2 cellular contexts compared by ENCODE assay signal in the genomic region with DNA sequence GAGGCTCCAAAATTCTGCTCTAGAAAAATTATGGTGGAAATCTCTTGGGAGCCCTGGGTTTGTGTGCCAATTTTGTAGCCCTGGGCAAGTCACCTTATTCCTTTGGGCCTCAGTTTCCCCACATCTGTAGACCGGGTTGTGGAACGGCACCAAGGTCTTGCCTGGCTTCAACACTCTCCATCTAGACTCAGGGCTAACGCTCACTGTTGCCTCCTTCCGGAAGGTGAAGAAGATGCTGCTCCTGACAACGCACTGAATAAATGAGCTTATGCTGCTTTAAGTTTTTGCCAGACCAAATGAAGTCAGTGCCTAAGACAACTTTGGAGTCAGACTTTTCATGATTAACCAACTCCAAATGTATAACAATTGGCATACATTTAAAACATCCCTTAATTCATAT.
TF ChIP-seq lines count a peak whose summit lies in the region.

No MANE protein-coding gene starts in this region.

TF ChIP-seq in SK-N-SH treated with all-trans-retinoic acid at 6 μM for 48 hours, 23 proteins besides CTCF, POLR2A, EP300 and RAD21 (continued from another document):
- TF ChIP-seq, protein P1, sequence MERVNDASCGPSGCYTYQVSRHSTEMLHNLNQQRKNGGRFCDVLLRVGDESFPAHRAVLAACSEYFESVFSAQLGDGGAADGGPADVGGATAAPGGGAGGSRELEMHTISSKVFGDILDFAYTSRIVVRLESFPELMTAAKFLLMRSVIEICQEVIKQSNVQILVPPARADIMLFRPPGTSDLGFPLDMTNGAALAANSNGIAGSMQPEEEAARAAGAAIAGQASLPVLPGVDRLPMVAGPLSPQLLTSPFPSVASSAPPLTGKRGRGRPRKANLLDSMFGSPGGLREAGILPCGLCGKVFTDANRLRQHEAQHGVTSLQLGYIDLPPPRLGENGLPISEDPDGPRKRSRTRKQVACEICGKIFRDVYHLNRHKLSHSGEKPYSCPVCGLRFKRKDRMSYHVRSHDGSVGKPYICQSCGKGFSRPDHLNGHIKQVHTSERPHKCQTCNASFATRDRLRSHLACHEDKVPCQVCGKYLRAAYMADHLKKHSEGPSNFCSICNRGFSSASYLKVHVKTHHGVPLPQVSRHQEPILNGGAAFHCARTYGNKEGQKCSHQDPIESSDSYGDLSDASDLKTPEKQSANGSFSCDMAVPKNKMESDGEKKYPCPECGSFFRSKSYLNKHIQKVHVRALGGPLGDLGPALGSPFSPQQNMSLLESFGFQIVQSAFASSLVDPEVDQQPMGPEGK (CRISPR knock-in tag; IDR thresholded peaks at IDR 0.05; ENCODE audit: borderline replicate concordance) = no peak
- TF ChIP-seq, protein P2, sequence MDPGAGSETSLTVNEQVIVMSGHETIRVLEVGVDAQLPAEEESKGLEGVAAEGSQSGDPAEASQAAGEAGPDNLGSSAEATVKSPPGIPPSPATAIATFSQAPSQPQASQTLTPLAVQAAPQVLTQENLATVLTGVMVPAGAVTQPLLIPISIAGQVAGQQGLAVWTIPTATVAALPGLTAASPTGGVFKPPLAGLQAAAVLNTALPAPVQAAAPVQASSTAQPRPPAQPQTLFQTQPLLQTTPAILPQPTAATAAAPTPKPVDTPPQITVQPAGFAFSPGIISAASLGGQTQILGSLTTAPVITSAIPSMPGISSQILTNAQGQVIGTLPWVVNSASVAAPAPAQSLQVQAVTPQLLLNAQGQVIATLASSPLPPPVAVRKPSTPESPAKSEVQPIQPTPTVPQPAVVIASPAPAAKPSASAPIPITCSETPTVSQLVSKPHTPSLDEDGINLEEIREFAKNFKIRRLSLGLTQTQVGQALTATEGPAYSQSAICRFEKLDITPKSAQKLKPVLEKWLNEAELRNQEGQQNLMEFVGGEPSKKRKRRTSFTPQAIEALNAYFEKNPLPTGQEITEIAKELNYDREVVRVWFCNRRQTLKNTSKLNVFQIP (CRISPR knock-in tag; IDR thresholded peaks at IDR 0.05; ENCODE audit: borderline replicate concordance, low read depth) = no peak
- TF ChIP-seq BACH2 (CRISPR knock-in tag; IDR thresholded peaks at IDR 0.05; ENCODE audit: borderline replicate concordance) = no peak
- no peak for TF ChIP-seq ESRRG (CRISPR knock-in tag; IDR thresholded peaks at IDR 0.05)
- TF ChIP-seq ARNTL (CRISPR knock-in tag; IDR thresholded peaks at IDR 0.05; ENCODE audit: borderline replicate concordance, low read depth) = no peak
- TF ChIP-seq PPARA (CRISPR knock-in tag; IDR thresholded peaks at IDR 0.05; ENCODE audit: borderline replicate concordance) = no peak
- TF ChIP-seq ZNF565 (CRISPR knock-in tag; conservative IDR thresholded peaks at IDR 0.05; ENCODE audit: low read depth) = no peak
- no peak for TF ChIP-seq GLIS3 (CRISPR knock-in tag; IDR thresholded peaks at IDR 0.05)
- TF ChIP-seq OSR1 (CRISPR knock-in tag; IDR thresholded peaks at IDR 0.05) = no peak

TF ChIP-seq in HepG2, 621 proteins besides CTCF, POLR2A, EP300 and RAD21 (continued from another document):
- TF ChIP-seq, protein P3, sequence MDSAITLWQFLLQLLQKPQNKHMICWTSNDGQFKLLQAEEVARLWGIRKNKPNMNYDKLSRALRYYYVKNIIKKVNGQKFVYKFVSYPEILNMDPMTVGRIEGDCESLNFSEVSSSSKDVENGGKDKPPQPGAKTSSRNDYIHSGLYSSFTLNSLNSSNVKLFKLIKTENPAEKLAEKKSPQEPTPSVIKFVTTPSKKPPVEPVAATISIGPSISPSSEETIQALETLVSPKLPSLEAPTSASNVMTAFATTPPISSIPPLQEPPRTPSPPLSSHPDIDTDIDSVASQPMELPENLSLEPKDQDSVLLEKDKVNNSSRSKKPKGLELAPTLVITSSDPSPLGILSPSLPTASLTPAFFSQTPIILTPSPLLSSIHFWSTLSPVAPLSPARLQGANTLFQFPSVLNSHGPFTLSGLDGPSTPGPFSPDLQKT (CRISPR knock-in tag; IDR thresholded peaks at IDR 0.05; ENCODE audit: borderline replicate concordance) = no peak
- TF ChIP-seq, protein P4, sequence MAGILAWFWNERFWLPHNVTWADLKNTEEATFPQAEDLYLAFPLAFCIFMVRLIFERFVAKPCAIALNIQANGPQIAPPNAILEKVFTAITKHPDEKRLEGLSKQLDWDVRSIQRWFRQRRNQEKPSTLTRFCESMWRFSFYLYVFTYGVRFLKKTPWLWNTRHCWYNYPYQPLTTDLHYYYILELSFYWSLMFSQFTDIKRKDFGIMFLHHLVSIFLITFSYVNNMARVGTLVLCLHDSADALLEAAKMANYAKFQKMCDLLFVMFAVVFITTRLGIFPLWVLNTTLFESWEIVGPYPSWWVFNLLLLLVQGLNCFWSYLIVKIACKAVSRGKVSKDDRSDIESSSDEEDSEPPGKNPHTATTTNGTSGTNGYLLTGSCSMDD (CRISPR knock-in tag; IDR thresholded peaks at IDR 0.05) = no peak
- TF ChIP-seq PAWR (CRISPR knock-in tag; IDR thresholded peaks at IDR 0.05; ENCODE audit: borderline replicate concordance) (no peak), ZNF292 (CRISPR knock-in tag; IDR thresholded peaks at IDR 0.05; ENCODE audit: borderline replicate concordance, low read depth) (no peak), CCDC6 (CRISPR knock-in tag; IDR thresholded peaks at IDR 0.05) (no peak), ZNF10 (CRISPR knock-in tag; IDR thresholded peaks at IDR 0.05; ENCODE audit: borderline replicate concordance, low read depth) (no peak)
- TF ChIP-seq, protein P5, sequence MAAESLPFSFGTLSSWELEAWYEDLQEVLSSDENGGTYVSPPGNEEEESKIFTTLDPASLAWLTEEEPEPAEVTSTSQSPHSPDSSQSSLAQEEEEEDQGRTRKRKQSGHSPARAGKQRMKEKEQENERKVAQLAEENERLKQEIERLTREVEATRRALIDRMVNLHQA (CRISPR knock-in tag; IDR thresholded peaks at IDR 0.05) = no peak
- TF ChIP-seq, protein P6, sequence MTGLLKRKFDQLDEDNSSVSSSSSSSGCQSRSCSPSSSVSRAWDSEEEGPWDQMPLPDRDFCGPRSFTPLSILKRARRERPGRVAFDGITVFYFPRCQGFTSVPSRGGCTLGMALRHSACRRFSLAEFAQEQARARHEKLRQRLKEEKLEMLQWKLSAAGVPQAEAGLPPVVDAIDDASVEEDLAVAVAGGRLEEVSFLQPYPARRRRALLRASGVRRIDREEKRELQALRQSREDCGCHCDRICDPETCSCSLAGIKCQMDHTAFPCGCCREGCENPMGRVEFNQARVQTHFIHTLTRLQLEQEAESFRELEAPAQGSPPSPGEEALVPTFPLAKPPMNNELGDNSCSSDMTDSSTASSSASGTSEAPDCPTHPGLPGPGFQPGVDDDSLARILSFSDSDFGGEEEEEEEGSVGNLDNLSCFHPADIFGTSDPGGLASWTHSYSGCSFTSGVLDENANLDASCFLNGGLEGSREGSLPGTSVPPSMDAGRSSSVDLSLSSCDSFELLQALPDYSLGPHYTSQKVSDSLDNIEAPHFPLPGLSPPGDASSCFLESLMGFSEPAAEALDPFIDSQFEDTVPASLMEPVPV (CRISPR knock-in tag; IDR thresholded peaks at IDR 0.05) = no peak
